Comparison of ENCODE assay signal across 19 cellular contexts in genomic region chr18:24266124-24266523, GRCh38.
DNase-seq lines count a peak whose midpoint lies in the region; ATAC-seq and TF ChIP-seq lines count a peak whose summit lies in the region.
"Had no signal": no experiment of that assay in that cellular context is flagged by ENCODE, and none has a peak within 500 bp of the region (broad histone marks: within the 10 kb centered on the region; RNA-seq: fewer than 3 reads in every experiment).

No MANE protein-coding gene starts in this region.

- no peak overlapping the region for H2AFZ ChIP-seq in H9 (ENCODE audit: low read length)

- H3K9me3 ChIP-seq in H9 (ENCODE audit: control insufficient read depth, low read depth, low read length) (no peaks in the 10 kb centered on the region), neutrophil (no peaks in the 10 kb centered on the region), subcutaneous abdominal adipose tissue (ENCODE audit: control insufficient read depth in 5 of 5, low read length in 5 of 5) (no peaks in the 10 kb centered on the region)

- no CpG with 5 or more reads among the region's 1 CpG for WGBS in H9 (ENCODE audit: extremely low coverage, insufficient read length, low lambda C conversion rate)

- no peak overlapping the region for H3K56ac ChIP-seq in H9 (ENCODE audit: insufficient read length, low read depth, low read length)

- H2BK15ac ChIP-seq in H9 (ENCODE audit: low read depth, low read length) = no peak overlapping the region

- H3K79me1 ChIP-seq in H9 (ENCODE audit: insufficient read depth, low read depth, low read length, poor library complexity, severe bottlenecking) = no peaks in the 10 kb centered on the region

- no peaks in the 10 kb centered on the region for H3K36me3 ChIP-seq in neutrophil
- peaks cover 0 to 3% (median 0%) of the 10 kb centered on the region in 5 donors for H3K36me3 ChIP-seq in subcutaneous abdominal adipose tissue (ENCODE audit: control insufficient read depth in 5 of 5, insufficient read depth in 5 of 5, low read length in 5 of 5)

- no peaks in the 10 kb centered on the region for H3K9me3 Mint-ChIP-seq in H9

- H3K27me3 Mint-ChIP-seq in H9 (ENCODE audit: low read depth) = no peaks in the 10 kb centered on the region

- peaks cover 37 to 51% of the 10 kb centered on the region in 2 experiments for H3K4me1 Mint-ChIP-seq in H9

- H3K9ac ChIP-seq in H9 (ENCODE audit: extremely low read depth, insufficient read length, low read length) (no peak overlapping the region), subcutaneous abdominal adipose tissue (ENCODE audit: low read length in 5 of 5) (no peak overlapping the region)

- H3K36me3 Mint-ChIP-seq in H9 (ENCODE audit: insufficient read depth in 1 of 3, low read depth in 3 of 3) = peaks cover 0 to 8% (median 3%) of the 10 kb centered on the region in 3 experiments; a peak in 2 of 7 replicates

- peak overlapping the region; percentile 50 for H3K27ac ChIP-seq in H9 (ENCODE audit: insufficient read length, low read depth, low read length)
- H3K27ac ChIP-seq in dorsolateral prefrontal cortex = peak overlapping the region in 58 of 59 donors; percentile 34 to 99 (median 85)
- H3K27ac ChIP-seq in neutrophil = peak overlapping the region; percentile 56
- peak overlapping the region; percentile 10 for H3K27ac ChIP-seq in subcutaneous abdominal adipose tissue (ENCODE audit: low read depth, low read length)
- H3K27ac ChIP-seq in coronary artery = no peak overlapping the region

- H3K4me1 ChIP-seq in H9 (ENCODE audit: insufficient read depth, low read length) (peaks cover 17% of the 10 kb centered on the region; the same call in 1 of the 2 replicates), neutrophil (ENCODE audit: control insufficient read depth in 1 of 2, insufficient read depth in 1 of 2, low read depth in 1 of 2, low read length in 1 of 2) (peaks cover 38 to 48% of the 10 kb centered on the region in 2 experiments), subcutaneous abdominal adipose tissue (ENCODE audit: control insufficient read depth in 5 of 5, insufficient read depth in 5 of 5, low read length in 5 of 5) (peaks cover 3 to 46% (median 41%) of the 10 kb centered on the region in 5 donors)

- peaks cover 9% of the 10 kb centered on the region for H3K23me2 ChIP-seq in H9 (ENCODE audit: insufficient read length, low read depth, low read length, poor library complexity, severe bottlenecking)

- H2BK120ac ChIP-seq in H9 (ENCODE audit: low read depth, low read length, poor library complexity, severe bottlenecking) = no peak overlapping the region

- H3K79me2 ChIP-seq in H9 (ENCODE audit: insufficient read depth, low read length) = no peaks in the 10 kb centered on the region; the same call in 1 of the 2 replicates

- no peak overlapping the region for H3T11ph ChIP-seq in H9 (ENCODE audit: low read length)

- H3K14ac ChIP-seq in H9 (ENCODE audit: insufficient read depth, low read length) = no peak overlapping the region

- peaks cover 2% of the 10 kb centered on the region for H4K20me1 ChIP-seq in H9 (ENCODE audit: control insufficient read depth, insufficient read depth, insufficient read length)

- H3K4me3 Mint-ChIP-seq in H9 = peak overlapping the region in 1 of 2 experiments; percentile 19; a peak in 3 of 5 replicates
- H3K4me3 Mint-ChIP-seq: CD14-positive monocyte had no signal

- no peak overlapping the region for H2BK5ac ChIP-seq in H9 (ENCODE audit: insufficient read length, low read length)

- DNase-seq in H9 (no peak), dorsolateral prefrontal cortex (no peak), CD1c-positive myeloid dendritic cell (ENCODE audit: extremely low spot score) (no peak), Kasumi-1 (lab: John Stamatoyannopoulos, UW) (no peak), coronary artery (ENCODE audit: low spot score) (no peak)
- DNase-seq: 8988T; DMS 273 treated with DMSO at 0.1 percent for 48 hours; DND-41; HCEC 1CT; NCI-H1694; NCI-H510A; NCI-H748 treated with DMSO at 0.1 percent for 48 hours; NK-92 treated with Interleukin-12 subunit alpha and Interleukin-12 subunit beta, amount 100 ng/mL, for 24 hours; Right ventricle myocardium superior had no signal

- no peaks in the 10 kb centered on the region for H3K27me3 ChIP-seq in H9 (ENCODE audit: insufficient read depth, low read length)
- H3K27me3 ChIP-seq in dorsolateral prefrontal cortex = no peaks in the 10 kb centered on the region
- H3K27me3 ChIP-seq in neutrophil = no peaks in the 10 kb centered on the region
- H3K27me3 ChIP-seq in subcutaneous abdominal adipose tissue (ENCODE audit: control insufficient read depth in 5 of 5, insufficient read depth in 4 of 5, low read length in 5 of 5) = no peaks in the 10 kb centered on the region

- no peak overlapping the region for H4K91ac ChIP-seq in H9 (ENCODE audit: insufficient read length, low read depth, low read length)

- H3K4ac ChIP-seq in H9 (ENCODE audit: low read depth, low read length) = no peak overlapping the region

- H2BK12ac ChIP-seq in H9 (ENCODE audit: insufficient read length, low read depth, low read length) = no peak overlapping the region

- no peak overlapping the region for H2BK20ac ChIP-seq in H9 (ENCODE audit: low read depth, low read length, poor library complexity, severe bottlenecking)

- peak overlapping the region; percentile 15 for H3K4me2 ChIP-seq in H9 (ENCODE audit: insufficient read depth, insufficient read length, low read length)

- TF ChIP-seq CTCF in H9 (conservative IDR thresholded peaks at IDR 0.05) (no peak), dorsolateral prefrontal cortex (IDR thresholded peaks at IDR 0.05 in 54 of 56, conservative IDR thresholded peaks at IDR 0.05 in 2 of 56; ENCODE audit: low read depth in 1 of 56, partially characterized antibody in 56 of 56) (no peak), neutrophil (IDR thresholded peaks at IDR 0.05) (no peak), coronary artery (IDR thresholded peaks at IDR 0.05) (no peak)

- H3K4me3 ChIP-seq in dorsolateral prefrontal cortex (peak overlapping the region in 22 of 59 donors; percentile 3 to 31 (median 12)), neutrophil (ENCODE audit: low read depth in 1 of 2, low read length in 1 of 2) (peak overlapping the region in 1 of 2 experiments; percentile 9), subcutaneous abdominal adipose tissue (ENCODE audit: low read depth in 1 of 5, low read length in 5 of 5) (no peak overlapping the region), coronary artery (no peak overlapping the region)
- H3K4me3 ChIP-seq: K562 had no signal

- H2AK5ac ChIP-seq in H9 (ENCODE audit: insufficient read length, low read length) = no peak overlapping the region

- no peak overlapping the region for H4K8ac ChIP-seq in H9 (replicated peaks; ENCODE audit: insufficient read length, low read depth, low read length)

- no peak overlapping the region for H3K18ac ChIP-seq in H9 (ENCODE audit: insufficient read length, low read depth, low read length)

- H3K27ac Mint-ChIP-seq in H9 = peak overlapping the region in 2 of 3 experiments; percentile 6 to 80; a peak in 5 of 7 replicates

- no peak overlapping the region for H3K23ac ChIP-seq in H9 (ENCODE audit: insufficient read length, low read depth, low read length)

- ATAC-seq in GM19328 (IDR thresholded peaks at IDR 0.05; ENCODE audit: unreplicated experiment) = no peak
- ATAC-seq: K562 had no signal

- intact Hi-C loops in dorsolateral prefrontal cortex (cut with DNase I) = no loop called here

- no peak overlapping the region for H4K5ac ChIP-seq in H9 (ENCODE audit: insufficient read length, low read depth, low read length)

Comparison
In these comparisons a context has a peak if more than half of its experiments do, and no peak if none do; other contexts are left out.
1. H3K27ac ChIP-seq: peak in H9 (single experiment), dorsolateral prefrontal cortex (58 of 59), neutrophil (single experiment) and subcutaneous abdominal adipose tissue (single experiment); none in coronary artery (0 of 2).